28 cellular contexts compared by ENCODE assay signal in the genomic region with DNA sequence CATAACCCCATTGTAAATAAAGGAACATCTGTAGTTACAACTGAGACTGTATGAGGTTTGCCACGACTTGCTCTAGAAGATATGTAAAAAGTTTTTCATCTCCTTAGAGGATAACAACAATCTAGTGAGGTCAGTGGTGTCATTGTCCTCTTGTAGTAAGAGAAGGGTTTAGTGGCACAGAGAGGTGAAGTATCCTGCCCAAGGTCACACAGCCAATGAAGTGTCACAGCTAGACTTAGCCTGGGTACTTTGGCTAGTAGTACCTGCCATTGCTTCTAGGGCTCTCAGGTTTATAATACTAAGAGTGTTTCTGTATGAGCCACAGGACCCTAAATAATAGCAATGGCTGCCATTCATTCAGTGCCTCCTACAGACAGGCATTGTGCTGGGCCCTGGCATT.
"Had no signal": no experiment of that assay in that cellular context is flagged by ENCODE, and none has a peak within 500 bp of the region (broad histone marks: within the 10 kb centered on the region; RNA-seq: fewer than 3 reads in every experiment).

No MANE protein-coding gene starts in this region.

- H3K36me3 Mint-ChIP-seq: activated CD8-positive, alpha-beta memory T cell treated with anti-CD3 and anti-CD28 coated beads, Interleukin-2, amount 10 ng/mL, durations not matched to agents 7 days and 5 days had no signal

- H3K27ac Mint-ChIP-seq: activated CD4-positive, alpha-beta memory T cell treated with anti-CD3 and anti-CD28 coated beads for 36 hours; activated CD4-positive, alpha-beta T cell treated with anti-CD3 and anti-CD28 coated beads for 36 hours; activated CD4-positive, alpha-beta T cell treated with anti-CD3 and anti-CD28 coated beads, Interleukin-2, amount 10 ng/mL, durations not matched to agents 24 days and 14 days; activated CD8-positive, alpha-beta memory T cell treated with anti-CD3 and anti-CD28 coated beads, Interleukin-2, amount 10 ng/mL, durations not matched to agents 7 days and 5 days; activated CD8-positive, alpha-beta T cell treated with anti-CD3 and anti-CD28 coated beads, Interleukin-2, amount 10 ng/mL, durations not matched to agents 7 days and 5 days; activated naive CD4-positive, alpha-beta T cell treated with anti-CD3 and anti-CD28 coated beads, Interleukin-2, amount 10 ng/mL, durations not matched to agents 7 days and 5 days; activated naive CD4-positive, alpha-beta T cell treated with anti-CD3 and anti-CD28 coated beads, Interleukin-2, amount 50 U/mL, for 72 hours; activated naive CD8-positive, alpha-beta T cell treated with anti-CD3 and anti-CD28 coated beads, Interleukin-2, amount 10 ng/mL, durations not matched to agents 7 days and 5 days; activated T-helper 1 cell treated with anti-CD3 and anti-CD28 coated beads, Interleukin-12 subunit alpha, Interleukin-12 subunit beta, Interleukin-2, Interleukin-4 antibody, amounts not matched to agents 30 ng/mL and 10 ng/mL and 1 ng/mL, durations not matched to agents 14 hours and 24 hours and 36 hours; brain; dendritic cell treated with granulocyte-macrophage colony-stimulating factor and Interleukin-4, amounts not matched to agents 40 ng/mL and 50 ng/mL, for 4 days; endodermal cell had no signal

- H3K9me3 Mint-ChIP-seq: activated CD4-positive, alpha-beta memory T cell treated with anti-CD3 and anti-CD28 coated beads for 36 hours; activated CD4-positive, alpha-beta T cell treated with anti-CD3 and anti-CD28 coated beads, Interleukin-2, amount 10 ng/mL, durations not matched to agents 24 days and 14 days; activated naive CD4-positive, alpha-beta T cell treated with anti-CD3 and anti-CD28 coated beads, Interleukin-2, amount 10 ng/mL, durations not matched to agents 7 days and 5 days; activated naive CD4-positive, alpha-beta T cell treated with anti-CD3 and anti-CD28 coated beads, Interleukin-2, amount 50 U/mL, for 72 hours; activated naive CD8-positive, alpha-beta T cell treated with anti-CD3 and anti-CD28 coated beads, Interleukin-2, amount 10 ng/mL, durations not matched to agents 7 days and 5 days; activated T-helper 1 cell treated with anti-CD3 and anti-CD28 coated beads, Interleukin-12 subunit alpha, Interleukin-12 subunit beta, Interleukin-2, Interleukin-4 antibody, amounts not matched to agents 30 ng/mL and 10 ng/mL and 1 ng/mL, durations not matched to agents 14 hours and 24 hours and 36 hours; brain; central memory CD8-positive, alpha-beta T cell; dendritic cell treated with granulocyte-macrophage colony-stimulating factor and Interleukin-4, amounts not matched to agents 40 ng/mL and 50 ng/mL, for 4 days; endodermal cell had no signal

- H3K9me3 ChIP-seq: ascending aorta had no signal

- H3K4me1 Mint-ChIP-seq: brain had no signal

- H3K27ac ChIP-seq: ascending aorta, coronary artery, dorsolateral prefrontal cortex had no signal

- ATAC-seq: activated CD4-positive, alpha-beta T cell treated with anti-CD3 and anti-CD28 coated beads for 36 hours; activated CD8-positive, alpha-beta memory T cell treated with anti-CD3 and anti-CD28 coated beads, Interleukin-2, amount 10 ng/mL, durations not matched to agents 7 days and 5 days; activated CD8-positive, alpha-beta T cell treated with anti-CD3 and anti-CD28 coated beads, Interleukin-2, amount 10 ng/mL, durations not matched to agents 7 days and 5 days; activated naive CD4-positive, alpha-beta T cell treated with anti-CD3 and anti-CD28 coated beads, Interleukin-2, amount 50 U/mL, for 72 hours; esophagus mucosa had no signal

- H3K4me3 Mint-ChIP-seq: activated CD4-positive, alpha-beta memory T cell treated with anti-CD3 and anti-CD28 coated beads for 36 hours; activated CD4-positive, alpha-beta T cell treated with anti-CD3 and anti-CD28 coated beads for 36 hours; activated CD4-positive, alpha-beta T cell treated with anti-CD3 and anti-CD28 coated beads, Interleukin-2, amount 10 ng/mL, durations not matched to agents 24 days and 14 days; activated CD8-positive, alpha-beta memory T cell treated with anti-CD3 and anti-CD28 coated beads, Interleukin-2, amount 10 ng/mL, durations not matched to agents 7 days and 5 days; activated CD8-positive, alpha-beta T cell treated with anti-CD3 and anti-CD28 coated beads, Interleukin-2, amount 10 ng/mL, durations not matched to agents 7 days and 5 days; activated naive CD4-positive, alpha-beta T cell treated with anti-CD3 and anti-CD28 coated beads, Interleukin-2, amount 10 ng/mL, durations not matched to agents 7 days and 5 days; activated naive CD8-positive, alpha-beta T cell treated with anti-CD3 and anti-CD28 coated beads, Interleukin-2, amount 10 ng/mL, durations not matched to agents 7 days and 5 days; activated T-helper 1 cell treated with anti-CD3 and anti-CD28 coated beads, Interleukin-12 subunit alpha, Interleukin-12 subunit beta, Interleukin-2, Interleukin-4 antibody, amounts not matched to agents 30 ng/mL and 10 ng/mL and 1 ng/mL, durations not matched to agents 14 hours and 24 hours and 36 hours; brain; central memory CD8-positive, alpha-beta T cell; dendritic cell treated with granulocyte-macrophage colony-stimulating factor and Interleukin-4, amounts not matched to agents 40 ng/mL and 50 ng/mL, for 4 days; endodermal cell had no signal

- H3K4me1 ChIP-seq: ascending aorta had no signal

- H3K27me3 Mint-ChIP-seq: activated CD4-positive, alpha-beta memory T cell treated with anti-CD3 and anti-CD28 coated beads for 36 hours; activated CD4-positive, alpha-beta T cell treated with anti-CD3 and anti-CD28 coated beads for 36 hours; activated CD4-positive, alpha-beta T cell treated with anti-CD3 and anti-CD28 coated beads, Interleukin-2, amount 10 ng/mL, durations not matched to agents 24 days and 14 days; activated CD8-positive, alpha-beta memory T cell treated with anti-CD3 and anti-CD28 coated beads, Interleukin-2, amount 10 ng/mL, durations not matched to agents 7 days and 5 days; activated naive CD4-positive, alpha-beta T cell treated with anti-CD3 and anti-CD28 coated beads, Interleukin-2, amount 10 ng/mL, durations not matched to agents 7 days and 5 days; activated naive CD8-positive, alpha-beta T cell treated with anti-CD3 and anti-CD28 coated beads, Interleukin-2, amount 10 ng/mL, durations not matched to agents 7 days and 5 days; central memory CD8-positive, alpha-beta T cell; dendritic cell treated with granulocyte-macrophage colony-stimulating factor and Interleukin-4, amounts not matched to agents 40 ng/mL and 50 ng/mL, for 4 days had no signal

- H3K4me3 ChIP-seq: ascending aorta, coronary artery, dorsolateral prefrontal cortex had no signal

- DNase-seq: activated CD4-positive, alpha-beta memory T cell treated with anti-CD3 and anti-CD28 coated beads for 36 hours; activated CD4-positive, alpha-beta T cell treated with anti-CD3 and anti-CD28 coated beads for 36 hours; activated CD4-positive, alpha-beta T cell treated with anti-CD3 and anti-CD28 coated beads, Interleukin-2, amount 10 ng/mL, durations not matched to agents 24 days and 14 days; activated CD4-positive, CD25-positive, alpha-beta regulatory T cell; activated CD4-positive, CD25-positive, alpha-beta regulatory T cell treated with anti-CD3 and anti-CD28 coated beads, Interleukin-2, amount 50 U/mL, for 72 hours; activated CD8-positive, alpha-beta memory T cell treated with anti-CD3 and anti-CD28 coated beads, Interleukin-2, amount 10 ng/mL, durations not matched to agents 7 days and 5 days; activated CD8-positive, alpha-beta memory T cell treated with anti-CD3 and anti-CD28 coated beads, Interleukin-2, amount 50 U/mL, for 4 hours; activated CD8-positive, alpha-beta T cell treated with anti-CD3 and anti-CD28 coated beads, Interleukin-2, amount 10 ng/mL, durations not matched to agents 7 days and 5 days; activated gamma-delta T cell; activated naive CD4-positive, alpha-beta T cell; activated naive CD4-positive, alpha-beta T cell treated with anti-CD3 and anti-CD28 coated beads, Interleukin-2, amount 10 ng/mL, durations not matched to agents 7 days and 5 days; activated naive CD8-positive, alpha-beta T cell treated with anti-CD3 and anti-CD28 coated beads, Interleukin-2, amount 10 ng/mL, durations not matched to agents 7 days and 5 days; activated T-cell treated with anti-CD3 and anti-CD28 coated beads, Interleukin-2, amount 50 U/mL, for 1 hour; activated T-cell treated with anti-CD3 and anti-CD28 coated beads, Interleukin-2, amount 50 U/mL, for 48 hours; dorsolateral prefrontal cortex; effector memory CD4-positive, alpha-beta T cell; endodermal cell; foreskin fibroblast; T-helper 1 cell; T-helper 2 cell had no signal

- H3K27me3 ChIP-seq: ascending aorta, dorsolateral prefrontal cortex had no signal
